ENCODE assay signal across 26 cellular contexts in the genomic region with DNA sequence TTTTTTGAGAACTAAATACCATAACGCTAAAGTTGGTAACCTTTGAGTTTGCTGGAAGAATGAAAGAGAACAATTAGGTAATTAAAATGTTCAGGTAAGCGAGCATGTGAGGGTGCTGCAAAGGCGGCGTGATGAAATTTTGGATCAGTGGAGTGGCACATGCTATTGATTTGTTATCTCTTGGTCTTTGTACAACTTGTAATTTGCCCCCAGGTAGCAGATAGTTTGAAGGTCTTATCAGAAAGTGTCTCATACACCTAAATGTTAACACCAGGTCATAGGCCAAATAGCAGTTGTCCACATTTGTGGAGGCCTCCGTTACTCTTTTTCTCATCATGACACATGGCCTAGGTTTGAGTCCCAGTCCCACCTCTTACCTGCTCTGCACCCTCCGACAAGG. TPM values are rescaled to one million over a fixed set of nuclear protein-coding genes. Genes with fewer than 3 reads are reported as not detected.
DNase-seq lines count a peak whose midpoint lies in the region; ATAC-seq and TF ChIP-seq lines count a peak whose summit lies in the region.
"Had no signal": no experiment of that assay in that cellular context is flagged by ENCODE, and none has a peak within 500 bp of the region (broad histone marks: within the 10 kb centered on the region; RNA-seq: fewer than 3 reads in every experiment).

No MANE protein-coding gene starts in this region.

- H3K4me1 ChIP-seq in GM23338 (ENCODE audit: insufficient read depth) (no peaks in the 10 kb centered on the region), RWPE2 (ENCODE audit: insufficient read depth, poor library complexity, severe bottlenecking) (peaks cover 60% of the 10 kb centered on the region), esophagus squamous epithelium (peaks cover 0 to 35% (median 0%) of the 10 kb centered on the region in 3 donors)
- H3K4me1 ChIP-seq: BLaER1 had no signal

- TF ChIP-seq CTCF in GM23338 (conservative IDR thresholded peaks at IDR 0.05; ENCODE audit: low read depth in 2 of 2), result no peak
- TF ChIP-seq CTCF in RWPE2 (IDR thresholded peaks at IDR 0.05; ENCODE audit: poor library complexity, severe bottlenecking), result no peak
- TF ChIP-seq CTCF in esophagus squamous epithelium (IDR thresholded peaks at IDR 0.05), result no peak
- TF ChIP-seq CTCF in neural crest cell (conservative IDR thresholded peaks at IDR 0.05), result no peak
- no peak for TF ChIP-seq CTCF in GM20000 (IDR thresholded peaks at IDR 0.05; ENCODE audit: extremely low read depth, missing control alignments)

- H3K9me2 ChIP-seq in GM23338 (ENCODE audit: insufficient read depth), result no peaks in the 10 kb centered on the region

- ATAC-seq in GM23338 (no peak), RWPE2 (ENCODE audit: low read depth) (no peak)
- ATAC-seq: naive thymus-derived CD4-positive, alpha-beta T cell; stimulated activated effector memory CD8-positive, alpha-beta T cell treated with anti-CD3 and anti-CD28 coated beads, Interleukin-12 subunit alpha, Interleukin-12 subunit beta, amount 100 ng/mL, for 72 hours had no signal

- H3K9me3 ChIP-seq in RWPE2 (ENCODE audit: severe bottlenecking) (no peaks in the 10 kb centered on the region), esophagus squamous epithelium (no peaks in the 10 kb centered on the region)
- H3K9me3 ChIP-seq: BLaER1, ovary, spleen had no signal

- H4K20me1 ChIP-seq in GM23338 (replicated peaks; ENCODE audit: insufficient read depth), result peaks cover 27% of the 10 kb centered on the region; the same call in 1 of the 2 replicates

- peaks cover 12% of the 10 kb centered on the region for H3K4me1 Mint-ChIP-seq in GM23338
- H3K4me1 Mint-ChIP-seq in neural crest cell, result peaks cover 14% of the 10 kb centered on the region

- intact Hi-C loops in esophagus squamous epithelium (cut with DNase I) (no loop called here), cardiac septum (cut with DNase I) (no loop called here)

- H3K79me2 ChIP-seq in GM23338 (replicated peaks; ENCODE audit: insufficient read depth), result peaks cover 90% of the 10 kb centered on the region

- no peaks in the 10 kb centered on the region for H3K36me3 ChIP-seq in GM23338 (ENCODE audit: insufficient read depth)
- H3K36me3 ChIP-seq in RWPE2 (ENCODE audit: low read depth), result peaks cover 35% of the 10 kb centered on the region
- H3K36me3 ChIP-seq in esophagus squamous epithelium, result no peaks in the 10 kb centered on the region
- H3K36me3 ChIP-seq: ovary had no signal

- no peaks in the 10 kb centered on the region for H3F3A ChIP-seq in GM23338 (replicated peaks; ENCODE audit: low read depth)

- no peak overlapping the region for H3K4me3 Mint-ChIP-seq in GM23338
- H3K4me3 Mint-ChIP-seq in neural crest cell, result no peak overlapping the region
- H3K4me3 Mint-ChIP-seq: activated naive CD4-positive, alpha-beta T cell treated with anti-CD3 and anti-CD28 coated beads for 36 hours; memory B cell; naive thymus-derived CD4-positive, alpha-beta T cell; stimulated activated effector memory CD8-positive, alpha-beta T cell treated with anti-CD3 and anti-CD28 coated beads, Interleukin-12 subunit alpha, Interleukin-12 subunit beta, amount 100 ng/mL, for 72 hours had no signal

- no peak for TF ChIP-seq POLR2A in esophagus squamous epithelium (IDR thresholded peaks at IDR 0.05)

- H3K27me3 ChIP-seq in GM23338 (ENCODE audit: insufficient read depth) (no peaks in the 10 kb centered on the region), RWPE2 (ENCODE audit: insufficient read depth, poor library complexity, severe bottlenecking) (no peaks in the 10 kb centered on the region), esophagus squamous epithelium (no peaks in the 10 kb centered on the region)
- H3K27me3 ChIP-seq: BLaER1, ovary, spleen had no signal

- H3K36me3 Mint-ChIP-seq in GM23338 (ENCODE audit: low read depth) (peaks cover 7% of the 10 kb centered on the region; the same call in 2 of the 3 replicates), neural crest cell (ENCODE audit: low read depth) (peaks cover 9% of the 10 kb centered on the region)
- H3K36me3 Mint-ChIP-seq: memory B cell had no signal

- H2AFZ ChIP-seq in GM23338, result no peak overlapping the region

- H3K4me3 ChIP-seq in GM23338, result no peak overlapping the region
- H3K4me3 ChIP-seq in RWPE2 (ENCODE audit: severe bottlenecking), result no peak overlapping the region
- no peak overlapping the region for H3K4me3 ChIP-seq in esophagus squamous epithelium
- H3K4me3 ChIP-seq: BLaER1, ovary, spleen had no signal

- 85 to 86% methylated on average over 6 of the region's 6 CpGs for WGBS in esophagus squamous epithelium, 2 donors

- H3K27ac Mint-ChIP-seq in GM23338 (peak overlapping the region; percentile 80; the same call in 1 of the 2 replicates), neural crest cell (ENCODE audit: unreplicated experiment) (peak overlapping the region; percentile 31)
- H3K27ac Mint-ChIP-seq: activated naive CD4-positive, alpha-beta T cell treated with anti-CD3 and anti-CD28 coated beads for 36 hours; memory B cell; naive thymus-derived CD4-positive, alpha-beta T cell; stimulated activated effector memory CD8-positive, alpha-beta T cell treated with anti-CD3 and anti-CD28 coated beads, Interleukin-12 subunit alpha, Interleukin-12 subunit beta, amount 100 ng/mL, for 72 hours had no signal

- no peak overlapping the region for H3K4me2 ChIP-seq in GM23338
- H3K4me2 ChIP-seq: BLaER1 had no signal

- H3K27ac ChIP-seq in GM23338 (ENCODE audit: low read depth) (0 out of 2 replicates have a peak overlapping the region, but pooled peaks have one; percentile 16), RWPE2 (ENCODE audit: poor library complexity, severe bottlenecking) (peak overlapping the region; percentile 91), esophagus squamous epithelium (peak overlapping the region in 3 of 4 donors; percentile 27 to 60 (median 48))
- H3K27ac ChIP-seq: BLaER1, ovary, spleen had no signal

- H3K27me3 Mint-ChIP-seq in GM23338 (ENCODE audit: insufficient read depth, low read depth, poor library complexity) (peaks cover 13% of the 10 kb centered on the region), neural crest cell (ENCODE audit: low read depth) (no peaks in the 10 kb centered on the region)
- H3K27me3 Mint-ChIP-seq: memory B cell; naive thymus-derived CD4-positive, alpha-beta T cell had no signal

- H3K9me3 Mint-ChIP-seq in GM23338 (no peaks in the 10 kb centered on the region), neural crest cell (no peaks in the 10 kb centered on the region)
- H3K9me3 Mint-ChIP-seq: activated naive CD4-positive, alpha-beta T cell treated with anti-CD3 and anti-CD28 coated beads for 36 hours; memory B cell; naive thymus-derived CD4-positive, alpha-beta T cell; stimulated activated effector memory CD8-positive, alpha-beta T cell treated with anti-CD3 and anti-CD28 coated beads, Interleukin-12 subunit alpha, Interleukin-12 subunit beta, amount 100 ng/mL, for 72 hours had no signal

- no peak for DNase-seq in GM23338 (ENCODE audit: low spot score)
- no peak for DNase-seq in RWPE2 (ENCODE audit: low spot score)
- no peak for DNase-seq in esophagus squamous epithelium (lab: John Stamatoyannopoulos, UW)
- DNase-seq in neural crest cell (ENCODE audit: low read depth, low spot score), result no peak
- no peak for DNase-seq in GM20000 (ENCODE audit: low spot score)
- DNase-seq in activated gamma-delta T cell treated with Interleukin-2 at 50 U/mL for 16 hours, result no peak
- DNase-seq in activated effector memory CD4-positive, alpha-beta T cell treated with anti-CD3 and anti-CD28 coated beads, Interleukin-2, amount 50 U/mL, for 16 hours, result no peak
- no peak for DNase-seq in cardiac septum (ENCODE audit: low spot score)
- DNase-seq: activated CD4-positive, alpha-beta T cell treated with anti-CD3 and anti-CD28 coated beads for 48 hours; activated naive CD4-positive, alpha-beta T cell treated with anti-CD3 and anti-CD28 coated beads for 36 hours; activated T-cell treated with anti-CD3 and anti-CD28 coated beads, Interleukin-2, amount 50 U/mL, for 48 hours; cortex of kidney; naive thymus-derived CD4-positive, alpha-beta T cell; NCI-H1048; NCI-H1694 treated with DMSO at 0.1 percent for 48 hours; NCI-H2171 treated with DMSO at 0.1 percent for 48 hours; NCI-H526 treated with DMSO at 0.1 percent for 48 hours; ovary; retina; spleen; stimulated activated CD4-positive, alpha-beta T cell treated with anti-CD3 and anti-CD28 coated beads, Interleukin-2, amount 100 ng/mL, for 48 hours; substantia nigra; T-helper 2 cell had no signal

TF ChIP-seq in GM23338, 12 proteins besides CTCF, POLR2A, EP300 and RAD21 (continues in another document):
- no peak for TF ChIP-seq JUNB (IDR thresholded peaks at IDR 0.05; ENCODE audit: unreplicated experiment)

RNA-seq across cellular contexts. Expression of gene ARHGAP35, which starts 14.9 kb away (rescaled TPM):
- total RNA-seq in GM23338 (2014; rRNA removed; shearing (Covaris generic)), result 49.4 and 57.7 TPM in 2 replicates
- polyA plus RNA-seq in GM23338 (2016; fragmentation: Nextera tagmentation; extraction: Ambion mirVana), result 13.6 and 14.4 TPM in 2 replicates
- 10 to 100 TPM; 28.6 to 41.6 (median 32.1) TPM for total RNA-seq in esophagus squamous epithelium
- total RNA-seq in neural crest cell, result 81.0 and 82.5 TPM in 2 replicates
- total RNA-seq in cardiac septum, result 93.0 TPM

RNA-seq across cellular contexts. Expression of gene AP2S1, which starts 25.0 kb away (rescaled TPM):
- 115 and 140 TPM in 2 replicates for total RNA-seq in GM23338 (2014; rRNA removed; shearing (Covaris generic))
- polyA plus RNA-seq in GM23338 (2016; fragmentation: Nextera tagmentation; extraction: Ambion mirVana), result 278 and 299 TPM in 2 replicates
- total RNA-seq in esophagus squamous epithelium (100 to 1,000 TPM in 3 of 4 donors, 10 to 100 TPM in 1; 83.0 to 230 (median 133) TPM), neural crest cell (165 and 167 TPM in 2 replicates), cardiac septum (77.3 TPM)

Comparison
In these comparisons a context has a peak if more than half of its experiments do, and no peak if none do; other contexts are left out.
1. H3K27ac ChIP-seq: peak in every context shown above with its lines; median percentile 91 in RWPE2; 48 in esophagus squamous epithelium; 16 in GM23338.